15 cellular contexts compared by ENCODE assay signal in the genomic region with DNA sequence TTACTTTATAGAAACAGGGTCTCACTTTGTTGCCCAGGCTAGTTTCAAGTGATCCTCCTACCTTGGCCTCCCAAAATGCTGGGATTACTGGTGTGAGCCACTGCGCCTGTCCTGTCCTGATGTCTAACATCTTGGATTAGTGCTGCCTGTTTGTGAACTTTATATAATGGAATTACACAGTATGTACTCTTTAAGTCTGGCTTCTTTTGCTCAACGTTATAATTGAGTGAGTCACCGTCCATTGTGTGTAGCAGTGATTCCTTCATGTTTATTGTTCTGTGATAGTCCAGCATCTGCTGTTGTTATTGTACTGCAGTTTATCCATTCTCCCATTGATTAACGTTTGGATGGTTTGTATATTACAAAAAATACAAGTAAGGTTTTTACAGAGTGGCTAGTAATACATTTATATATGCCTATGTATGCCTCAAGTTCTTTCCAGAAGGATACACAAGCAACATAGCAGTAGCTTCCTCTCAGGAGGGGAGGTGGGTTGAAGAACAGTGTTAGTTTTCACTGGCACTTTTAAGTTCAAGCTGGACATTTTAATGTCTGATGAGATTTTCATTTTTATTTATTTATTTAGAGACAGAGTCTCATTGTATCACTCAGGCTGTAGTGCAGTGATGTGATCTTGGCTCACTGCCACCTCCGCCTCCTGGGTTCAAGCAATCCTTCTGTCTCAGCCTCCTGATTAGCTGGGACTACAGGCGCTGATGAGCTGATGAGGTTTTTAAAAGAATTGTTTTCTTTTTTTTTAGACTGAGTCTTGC.
DNase-seq lines count a peak whose midpoint lies in the region; ATAC-seq and TF ChIP-seq lines count a peak whose summit lies in the region.
"Had no signal": no experiment of that assay in that cellular context is flagged by ENCODE, and none has a peak within 500 bp of the region (broad histone marks: within the 10 kb centered on the region; RNA-seq: fewer than 3 reads in every experiment).

No MANE protein-coding gene starts in this region.

- peaks cover 4% of the 10 kb centered on the region for H3K4me1 ChIP-seq in RWPE2 (ENCODE audit: insufficient read depth, poor library complexity, severe bottlenecking)

- H3K27ac ChIP-seq in RWPE2 (ENCODE audit: poor library complexity, severe bottlenecking) = peak overlapping the region; percentile 11
- H3K27ac ChIP-seq: thoracic aorta had no signal

- TF ChIP-seq CTCF in RWPE2 (IDR thresholded peaks at IDR 0.05; ENCODE audit: poor library complexity, severe bottlenecking) = no peak
- no peak for TF ChIP-seq CTCF in choroid plexus epithelial cell (conservative IDR thresholded peaks at IDR 0.05; ENCODE audit: low read depth, low read length)

- H3K9me3 ChIP-seq in RWPE2 (ENCODE audit: severe bottlenecking) = no peaks in the 10 kb centered on the region
- H3K9me3 ChIP-seq: thoracic aorta had no signal

- no peaks in the 10 kb centered on the region for H3K27me3 ChIP-seq in RWPE2 (ENCODE audit: insufficient read depth, poor library complexity, severe bottlenecking)

- H3K4me3 ChIP-seq in RWPE2 (ENCODE audit: severe bottlenecking) (no peak overlapping the region), choroid plexus epithelial cell (ENCODE audit: low read depth, low read length) (no peak overlapping the region)
- H3K4me3 ChIP-seq: thoracic aorta had no signal

- H3K36me3 ChIP-seq in RWPE2 (ENCODE audit: low read depth) = peaks cover 83% of the 10 kb centered on the region

- DNase-seq in RWPE2 (ENCODE audit: low spot score) (no peak), choroid plexus epithelial cell (ENCODE audit: low read depth) (peak; percentile 69), hypothalamus (lab: John Stamatoyannopoulos, UW) (peak in 26 of 51 donors; percentile 6 to 75 (median 48)), superior temporal gyrus (ENCODE audit: extremely low spot score) (peak; percentile 76), epidermal melanocyte (ENCODE audit: insufficient read length, low spot score) (no peak), activated gamma-delta T cell treated with Interleukin-2 at 50 U/mL for 16 hours (no peak)
- DNase-seq: activated CD4-positive, alpha-beta T cell treated with anti-CD3 and anti-CD28 coated beads, Interleukin-2, amount 10 ng/mL, durations not matched to agents 7 days and 5 days; cerebellar nuclear complex; NCI-H1436; NCI-H510A treated with DMSO at 0.1 percent for 48 hours; small intestine had no signal

- ATAC-seq in RWPE2 (ENCODE audit: low read depth) (peak; percentile 90), GM21367 (IDR thresholded peaks at IDR 0.05; ENCODE audit: unreplicated experiment) (no peak), HG03039 (IDR thresholded peaks at IDR 0.05; ENCODE audit: unreplicated experiment) (no peak)
- ATAC-seq: Panc1 had no signal

Comparison
In these comparisons a context has a peak if more than half of its experiments do, and no peak if none do; other contexts are left out.
1. DNase-seq: peak in choroid plexus epithelial cell (single experiment), hypothalamus (26 of 51) and superior temporal gyrus (single experiment); none in RWPE2 (single experiment), epidermal melanocyte (single experiment) and activated gamma-delta T cell treated with Interleukin-2 at 50 U/mL for 16 hours (single experiment).